1 cellular context compared by ENCODE assay signal in the genomic region with DNA sequence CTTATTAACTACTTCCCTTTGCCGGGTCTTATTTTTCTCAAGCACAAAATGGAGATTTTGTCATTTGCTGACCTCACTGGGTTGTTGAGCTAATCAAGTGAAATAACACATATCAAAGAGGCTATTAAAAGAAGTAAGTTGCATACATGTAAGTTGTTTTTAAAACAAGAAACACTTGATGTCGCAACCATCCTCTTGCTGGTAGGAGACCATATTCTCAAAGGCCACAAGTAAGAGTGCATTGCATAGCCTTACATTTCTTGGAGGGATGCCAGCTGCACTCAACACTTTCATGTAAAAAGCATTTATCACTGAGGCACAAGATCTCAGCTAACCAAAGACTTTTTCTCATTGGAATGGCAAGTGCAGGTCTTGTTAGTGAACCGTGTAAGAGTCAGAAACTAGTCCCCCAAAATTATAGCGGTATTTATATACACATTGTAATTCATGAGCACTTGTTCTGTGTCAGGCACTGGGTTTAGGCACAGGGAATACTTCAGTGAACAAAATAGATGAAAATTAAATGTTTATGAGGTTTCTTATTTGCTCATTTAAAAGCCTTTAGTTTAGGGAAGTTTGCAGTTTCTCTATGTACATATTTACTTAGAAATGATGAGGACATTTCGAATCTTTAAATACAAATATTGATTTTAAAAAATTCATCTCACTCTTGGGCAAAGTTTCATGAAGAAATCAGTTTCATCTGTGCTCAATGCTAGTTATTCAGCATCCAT.
TF ChIP-seq lines count a peak whose summit lies in the region.

No MANE protein-coding gene starts in this region.

TF ChIP-seq in K562, 482 proteins besides CTCF, POLR2A, EP300 and RAD21 (continued from another document):
- TF ChIP-seq PBX2 (CRISPR knock-in tag; IDR thresholded peaks at IDR 0.05; ENCODE audit: low read depth) = no peak
- TF ChIP-seq PBX2 (tag; conservative IDR thresholded peaks at IDR 0.05; ENCODE audit: low read depth) = peak; percentile 92
- TF ChIP-seq, protein P1, sequence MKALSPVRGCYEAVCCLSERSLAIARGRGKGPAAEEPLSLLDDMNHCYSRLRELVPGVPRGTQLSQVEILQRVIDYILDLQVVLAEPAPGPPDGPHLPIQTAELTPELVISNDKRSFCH (CRISPR knock-in tag; IDR thresholded peaks at IDR 0.05) = no peak
- TF ChIP-seq, protein P1 (tag; IDR thresholded peaks at IDR 0.05) = no peak
- no peak for TF ChIP-seq U2AF1 (optimal IDR thresholded peaks at IDR 0.05; ENCODE audit: low read depth, low read length)
- no peak for TF ChIP-seq CHCHD3 (CRISPR knock-in tag; IDR thresholded peaks at IDR 0.05)
- no peak for TF ChIP-seq JUND (IDR thresholded peaks at IDR 0.05; ENCODE audit: borderline replicate concordance, low read depth, low read length)
- no peak for TF ChIP-seq JUND (tag; IDR thresholded peaks at IDR 0.05; ENCODE audit: borderline replicate concordance, low read depth, low read length)
- TF ChIP-seq, protein P2, sequence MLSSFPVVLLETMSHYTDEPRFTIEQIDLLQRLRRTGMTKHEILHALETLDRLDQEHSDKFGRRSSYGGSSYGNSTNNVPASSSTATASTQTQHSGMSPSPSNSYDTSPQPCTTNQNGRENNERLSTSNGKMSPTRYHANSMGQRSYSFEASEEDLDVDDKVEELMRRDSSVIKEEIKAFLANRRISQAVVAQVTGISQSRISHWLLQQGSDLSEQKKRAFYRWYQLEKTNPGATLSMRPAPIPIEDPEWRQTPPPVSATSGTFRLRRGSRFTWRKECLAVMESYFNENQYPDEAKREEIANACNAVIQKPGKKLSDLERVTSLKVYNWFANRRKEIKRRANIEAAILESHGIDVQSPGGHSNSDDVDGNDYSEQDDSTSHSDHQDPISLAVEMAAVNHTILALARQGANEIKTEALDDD (IDR thresholded peaks at IDR 0.05) = peak; percentile 23; the same call in 1 of the 2 replicates
- TF ChIP-seq MEIS2 (IDR thresholded peaks at IDR 0.05; ENCODE audit: partially characterized antibody) = peak; percentile 91
- TF ChIP-seq, protein P3, sequence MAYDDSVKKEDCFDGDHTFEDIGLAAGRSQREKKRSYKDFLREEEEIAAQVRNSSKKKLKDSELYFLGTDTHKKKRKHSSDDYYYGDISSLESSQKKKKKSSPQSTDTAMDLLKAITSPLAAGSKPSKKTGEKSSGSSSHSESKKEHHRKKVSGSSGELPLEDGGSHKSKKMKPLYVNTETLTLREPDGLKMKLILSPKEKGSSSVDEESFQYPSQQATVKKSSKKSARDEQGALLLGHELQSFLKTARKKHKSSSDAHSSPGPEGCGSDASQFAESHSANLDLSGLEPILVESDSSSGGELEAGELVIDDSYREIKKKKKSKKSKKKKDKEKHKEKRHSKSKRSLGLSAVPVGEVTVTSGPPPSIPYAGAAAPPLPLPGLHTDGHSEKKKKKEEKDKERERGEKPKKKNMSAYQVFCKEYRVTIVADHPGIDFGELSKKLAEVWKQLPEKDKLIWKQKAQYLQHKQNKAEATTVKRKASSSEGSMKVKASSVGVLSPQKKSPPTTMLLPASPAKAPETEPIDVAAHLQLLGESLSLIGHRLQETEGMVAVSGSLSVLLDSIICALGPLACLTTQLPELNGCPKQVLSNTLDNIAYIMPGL (CRISPR knock-in tag; IDR thresholded peaks at IDR 0.05) = no peak
- TF ChIP-seq FOXP4 (CRISPR knock-in tag; IDR thresholded peaks at IDR 0.05; ENCODE audit: borderline replicate concordance) = no peak
TF ChIP-seq in K562: peak in this region for 8.
